Comparison of ENCODE assay signal across 1 cellular context in genomic region chr4:25861422-25861926, GRCh38.
TF ChIP-seq lines count a peak whose summit lies in the region.

No MANE protein-coding gene starts in this region.

TF ChIP-seq in WTC11, 78 proteins besides CTCF, POLR2A, EP300 and RAD21 (continued from another document):
- TF ChIP-seq ZSCAN18 (CRISPR knock-in tag; IDR thresholded peaks at IDR 0.05) (no peak), ERG (CRISPR knock-in tag; IDR thresholded peaks at IDR 0.05) (no peak), STAT6 (CRISPR knock-in tag; conservative IDR thresholded peaks at IDR 0.05; ENCODE audit: low read depth) (no peak), ZNF423 (CRISPR knock-in tag; IDR thresholded peaks at IDR 0.05) (no peak)
